In the genomic region with DNA sequence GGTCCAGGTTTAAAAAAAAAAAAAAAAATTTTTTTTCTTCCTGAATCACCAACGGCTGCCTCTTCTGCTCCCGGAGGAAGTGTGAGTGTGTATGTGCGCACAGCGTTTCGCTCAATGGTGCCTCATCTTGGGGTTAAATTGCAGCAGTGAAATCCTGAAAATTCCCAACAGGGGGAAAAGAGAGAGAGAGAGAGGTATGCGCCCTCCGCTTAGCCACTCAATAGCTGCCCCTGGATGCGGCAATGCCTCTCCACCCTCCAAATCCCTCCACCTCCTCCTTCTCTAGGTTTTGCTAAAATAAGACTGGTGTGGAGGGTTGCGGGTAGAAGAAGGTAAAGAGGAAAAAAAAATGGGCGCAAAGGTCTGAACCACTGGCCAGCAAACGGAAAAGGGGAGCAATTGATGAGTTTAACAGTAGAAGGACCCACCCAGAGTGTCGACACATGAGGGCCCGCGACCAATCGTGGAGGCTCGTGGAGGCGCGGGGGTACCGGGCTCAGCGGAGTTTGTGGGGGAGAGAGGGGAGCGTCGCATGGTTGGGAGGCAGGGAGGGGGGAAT, we compare ENCODE assay signal across 11 cellular contexts. TPM values are rescaled to one million over a fixed set of nuclear protein-coding genes. Genes with fewer than 3 reads are reported as not detected.
A peak's percentile ranks its signal among the peaks of the same experiment; 100 is the strongest.
DNase-seq lines count a peak whose midpoint lies in the region; ATAC-seq and TF ChIP-seq lines count a peak whose summit lies in the region.
"Had no signal": no experiment of that assay in that cellular context is flagged by ENCODE, and none has a peak within 500 bp of the region (broad histone marks: within the 10 kb centered on the region; RNA-seq: fewer than 3 reads in every experiment).

No MANE protein-coding gene starts in this region.

- DNase-seq in cardiac muscle cell (ENCODE audit: low read depth in 1 of 2, low spot score in 1 of 2): peak; percentile 18 to 40
- DNase-seq in heart left ventricle: no peak
- DNase-seq in astrocyte of the hippocampus (ENCODE audit: low read depth, low spot score): peak; percentile 5
- DNase-seq in NCI-H1694 (lab: John Stamatoyannopoulos, UW): no peak
- no peak for DNase-seq in SKM-1 (lab: John Stamatoyannopoulos, UW; ENCODE audit: unreplicated experiment)
- no peak for DNase-seq in midbrain (lab: John Stamatoyannopoulos, UW)
- DNase-seq: DMS79 treated with DMSO at 0.1 percent for 48 hours had no signal

- H3K27ac ChIP-seq in cardiac muscle cell (no peak overlapping the region), heart left ventricle (no peak overlapping the region), iPS-20b (ENCODE audit: low read length) (no peak overlapping the region)
- H3K27ac ChIP-seq: SK-N-MC had no signal

- intact Hi-C loops in heart left ventricle (cut with DNase I): no loop called here

- H3K27me3 ChIP-seq in cardiac muscle cell (peaks cover 47% of the 10 kb centered on the region), heart left ventricle (peaks cover 10 to 82% (median 46%) of the 10 kb centered on the region in 9 donors), iPS-20b (ENCODE audit: insufficient read depth, low read length) (peaks cover 62% of the 10 kb centered on the region)

- H3K4me1 ChIP-seq in cardiac muscle cell (ENCODE audit: low read depth): peaks cover 8% of the 10 kb centered on the region
- H3K4me1 ChIP-seq in heart left ventricle: peaks cover 0 to 14% (median 4%) of the 10 kb centered on the region in 12 donors
- peaks cover 5% of the 10 kb centered on the region; the same call in 1 of the 2 replicates for H3K4me1 ChIP-seq in iPS-20b (ENCODE audit: insufficient read depth, low read length)

- no peaks in the 10 kb centered on the region for H3K9me3 ChIP-seq in cardiac muscle cell (ENCODE audit: low read depth)
- peaks cover 0 to 4% (median 0%) of the 10 kb centered on the region in 12 donors for H3K9me3 ChIP-seq in heart left ventricle
- H3K9me3 ChIP-seq in iPS-20b (ENCODE audit: insufficient read depth, low read depth, low read length): no peaks in the 10 kb centered on the region

- no peak for TF ChIP-seq POLR2A in heart left ventricle (IDR thresholded peaks at IDR 0.05)

- peak overlapping the region; percentile 40; the same call in 1 of the 2 replicates for H3K9ac ChIP-seq in iPS-20b (ENCODE audit: low read depth, low read length)

- TF ChIP-seq CTCF in cardiac muscle cell (IDR thresholded peaks at IDR 0.05; ENCODE audit: low read depth, low read length) (no peak), heart left ventricle (IDR thresholded peaks at IDR 0.05) (no peak)

- H3K36me3 ChIP-seq in cardiac muscle cell: no peaks in the 10 kb centered on the region
- no peaks in the 10 kb centered on the region for H3K36me3 ChIP-seq in heart left ventricle
- peaks cover 3% of the 10 kb centered on the region; the same call in 1 of the 2 replicates for H3K36me3 ChIP-seq in iPS-20b (ENCODE audit: insufficient read depth, low read depth, low read length)

- H3K4me3 ChIP-seq in cardiac muscle cell: peak overlapping the region; percentile 56
- H3K4me3 ChIP-seq in heart left ventricle: no peak overlapping the region
- H3K4me3 ChIP-seq in iPS-20b (ENCODE audit: low read length): peak overlapping the region; percentile 65
- H3K4me3 ChIP-seq: SK-N-MC had no signal

- 2 to 3% (median 2%) methylated on average over 22 of the region's 22 CpGs for WGBS in heart left ventricle, 4 donors

- ATAC-seq in heart left ventricle (no peak), GM21381 (IDR thresholded peaks at IDR 0.05; ENCODE audit: unreplicated experiment) (no peak)
- ATAC-seq: sciatic nerve had no signal

RNA-seq across cellular contexts. Expression of a gene that starts 0.9 kb away (rescaled TPM):
- total RNA-seq in cardiac muscle cell: 5.1 and 6.8 TPM in 2 replicates
- 5.0 and 5.6 TPM in 2 replicates for polyA plus RNA-seq in cardiac muscle cell
- 1 to 10 TPM in 2 of 9 donors, under 1 TPM in 7; 0.17 to 1.2 (median 0.49) TPM for total RNA-seq in heart left ventricle
- polyA plus RNA-seq in heart left ventricle: under 1 TPM; 0.67 to 0.88 TPM

Comparison
In these comparisons a context has a peak if more than half of its experiments do, and no peak if none do; other contexts are left out.
1. DNase-seq: peak in cardiac muscle cell (2 of 2) and astrocyte of the hippocampus (single experiment); none in heart left ventricle (0 of 5), NCI-H1694 (single experiment), SKM-1 (single experiment) and midbrain (single experiment).
2. H3K4me3 ChIP-seq: peak in cardiac muscle cell (single experiment) and iPS-20b (single experiment); none in heart left ventricle (0 of 12).